In genomic region chr7:105521731-105522458, GRCh38 we compare ENCODE assay signal across 8 cellular contexts. TPM values are rescaled to one million over a fixed set of nuclear protein-coding genes. Genes with fewer than 3 reads are reported as not detected.
DNase-seq lines count a peak whose midpoint lies in the region; ATAC-seq and TF ChIP-seq lines count a peak whose summit lies in the region.

Gene PUS7, minus strand, starts transcription at chr7:105522271. Its CDS starts 13,759 bp downstream, at chr7:105508512.

- H3K27me3 Mint-ChIP-seq in progenitor cell of endocrine pancreas: no peaks in the 10 kb centered on the region

- DNase-seq in NCI-H128 (lab: John Stamatoyannopoulos, UW; ENCODE audit: unreplicated experiment) (peak; percentile 63), T follicular helper cell (ENCODE audit: low read depth) (peak; percentile 68), adrenal gland (peak; percentile 88 to 93 (median 90)), heart right ventricle (peak; percentile 87 to 90), progenitor cell of endocrine pancreas (ENCODE audit: low spot score, unreplicated experiment) (peak; percentile 82), ureter (ENCODE audit: low spot score) (peak; percentile 88)

- peak within 1 kb of the TSS; percentile 69 to 95 (median 92) for H3K27ac ChIP-seq in adrenal gland
- H3K27ac ChIP-seq in heart right ventricle: peak within 1 kb of the TSS; percentile 72 to 98 (median 90)

- peak; percentile 47 to 87 for TF ChIP-seq POLR2A in adrenal gland (IDR thresholded peaks at IDR 0.05)

- WGBS in adrenal gland, 4 donors: 0% methylated on average over 12 to 96 of the region's 96 CpGs
- WGBS in heart right ventricle, 2 donors: 0 to 1% methylated on average over 82 to 96 of the region's 96 CpGs

- intact Hi-C loops in adrenal gland (cut with DNase I) (no loop called here), heart right ventricle (cut with DNase I) (no loop called here)

- peak; percentile 86 for ATAC-seq in HG02678 (IDR thresholded peaks at IDR 0.05; ENCODE audit: unreplicated experiment)
- peak; percentile 95 to 97 (median 96) for ATAC-seq in heart right ventricle

- H3K36me3 ChIP-seq in adrenal gland (replicated peaks in 1 of 2) (no peaks in the 10 kb centered on the region), heart right ventricle (peaks cover 0 to 4% (median 0%) of the 10 kb centered on the region in 9 donors)

- TF ChIP-seq CTCF in GM12875 (IDR thresholded peaks at IDR 0.05; ENCODE audit: borderline replicate concordance, insufficient read depth, low read depth, low read length) (no peak), adrenal gland (IDR thresholded peaks at IDR 0.05) (no peak), heart right ventricle (IDR thresholded peaks at IDR 0.05) (peak in 1 of 9 donors; percentile 4), progenitor cell of endocrine pancreas (IDR thresholded peaks at IDR 0.05; ENCODE audit: unreplicated experiment) (no peak)

- peak within 1 kb of the TSS; percentile 99 for H3K4me3 Mint-ChIP-seq in progenitor cell of endocrine pancreas (ENCODE audit: low read depth)

- H3K4me3 ChIP-seq in GM12875 (ENCODE audit: low read depth, low read length) (peak within 1 kb of the TSS; percentile 88), adrenal gland (peak within 1 kb of the TSS; percentile 51 to 66 (median 62)), heart right ventricle (peak within 1 kb of the TSS; percentile 56 to 93 (median 74))

- peaks cover 8% of the 10 kb centered on the region for H3K36me3 Mint-ChIP-seq in progenitor cell of endocrine pancreas (ENCODE audit: insufficient read depth)

- peak within 1 kb of the TSS; percentile 99 for H3K27ac Mint-ChIP-seq in progenitor cell of endocrine pancreas

- no peaks in the 10 kb centered on the region for H3K9me3 ChIP-seq in adrenal gland (replicated peaks in 1 of 3)
- H3K9me3 ChIP-seq in heart right ventricle: no peaks in the 10 kb centered on the region

- peaks cover 2% of the 10 kb centered on the region for H3K9me3 Mint-ChIP-seq in progenitor cell of endocrine pancreas (ENCODE audit: low read depth)

- peaks cover 8% of the 10 kb centered on the region for H3K4me1 Mint-ChIP-seq in progenitor cell of endocrine pancreas (ENCODE audit: low read depth)

- H3K27me3 ChIP-seq in adrenal gland (no peaks in the 10 kb centered on the region), heart right ventricle (no peaks in the 10 kb centered on the region)

- H3K4me1 ChIP-seq in adrenal gland (replicated peaks in 1 of 2) (peaks cover 12 to 14% of the 10 kb centered on the region in 2 donors), heart right ventricle (peaks cover 0 to 20% (median 16%) of the 10 kb centered on the region in 9 donors)

RNA-seq across cellular contexts. Expression of gene PUS7, which starts in this region (rescaled TPM):
- total RNA-seq in adrenal gland: 10 to 100 TPM in 1 of 8 donors, 1 to 10 TPM in 7; 3.0 to 11.0 (median 6.0) TPM
- 10 to 100 TPM in 1 of 3 donors, 1 to 10 TPM in 2; 2.6 to 14.4 (median 3.5) TPM for polyA plus RNA-seq in adrenal gland
- 1 to 10 TPM; 3.1 to 8.0 (median 5.0) TPM for total RNA-seq in heart right ventricle
- polyA plus RNA-seq in heart right ventricle: 1 to 10 TPM; 2.6 to 3.2 TPM
- total RNA-seq in progenitor cell of endocrine pancreas: 43.3 and 44.3 TPM in 2 replicates
- total RNA-seq in ureter: 22.0 TPM

Comparison
In these comparisons a context has a peak if more than half of its experiments do, and no peak if none do; other contexts are left out.
1. Peak in every context shown above with its lines: DNase-seq, ATAC-seq, H3K4me3 ChIP-seq and H3K27ac ChIP-seq.